In the genomic region with DNA sequence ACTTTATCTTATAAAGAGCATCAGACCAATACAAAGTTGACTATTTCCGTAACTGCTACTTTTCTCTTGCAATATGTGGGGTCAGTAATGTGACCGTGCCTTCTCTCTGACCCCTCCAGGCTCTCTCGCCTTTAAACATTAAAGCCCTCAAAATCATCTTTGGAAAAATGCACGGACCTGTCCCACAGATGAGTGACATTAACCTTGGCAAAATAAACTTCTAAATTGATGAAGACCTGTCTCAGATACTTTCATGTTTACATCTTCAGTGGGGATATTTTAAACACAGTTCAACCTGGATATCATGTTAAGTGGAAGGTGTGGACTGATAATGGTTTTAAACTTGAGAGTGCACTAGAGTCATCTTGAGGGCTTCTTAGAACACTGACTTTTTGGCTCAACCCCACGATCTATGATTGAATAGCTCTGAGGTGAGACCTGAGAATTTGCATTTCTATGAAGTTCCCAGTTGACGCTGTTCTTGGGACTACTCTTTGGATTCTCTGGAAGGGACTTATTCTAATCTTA, we compare ENCODE assay signal across 1 cellular context.
A peak's percentile ranks its signal among the peaks of the same experiment; 100 is the strongest.
TF ChIP-seq lines count a peak whose summit lies in the region.

No MANE protein-coding gene starts in this region.

TF ChIP-seq in K562, 482 proteins besides CTCF, POLR2A, EP300 and RAD21 (continued from another document):
- no peak for TF ChIP-seq JUN (IDR thresholded peaks at IDR 0.05; ENCODE audit: borderline replicate concordance, low read depth, low read length)
- no peak for TF ChIP-seq JUN (CRISPR knock-in tag; IDR thresholded peaks at IDR 0.05; ENCODE audit: borderline replicate concordance)
- TF ChIP-seq, protein P1, sequence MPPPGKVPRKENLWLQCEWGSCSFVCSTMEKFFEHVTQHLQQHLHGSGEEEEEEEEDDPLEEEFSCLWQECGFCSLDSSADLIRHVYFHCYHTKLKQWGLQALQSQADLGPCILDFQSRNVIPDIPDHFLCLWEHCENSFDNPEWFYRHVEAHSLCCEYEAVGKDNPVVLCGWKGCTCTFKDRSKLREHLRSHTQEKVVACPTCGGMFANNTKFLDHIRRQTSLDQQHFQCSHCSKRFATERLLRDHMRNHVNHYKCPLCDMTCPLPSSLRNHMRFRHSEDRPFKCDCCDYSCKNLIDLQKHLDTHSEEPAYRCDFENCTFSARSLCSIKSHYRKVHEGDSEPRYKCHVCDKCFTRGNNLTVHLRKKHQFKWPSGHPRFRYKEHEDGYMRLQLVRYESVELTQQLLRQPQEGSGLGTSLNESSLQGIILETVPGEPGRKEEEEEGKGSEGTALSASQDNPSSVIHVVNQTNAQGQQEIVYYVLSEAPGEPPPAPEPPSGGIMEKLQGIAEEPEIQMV (tag; conservative IDR thresholded peaks at IDR 0.05; ENCODE audit: low read depth), result no peak
- no peak for TF ChIP-seq ZNF384 (IDR thresholded peaks at IDR 0.05; ENCODE audit: low read depth, low read length)
- 0 out of 2 replicates have a peak, but pooled peaks have one; percentile 29 for TF ChIP-seq SMARCE1 (IDR thresholded peaks at IDR 0.05)
- peak; percentile 42; the same call in 1 of the 2 replicates for TF ChIP-seq HDAC2 (IDR thresholded peaks at IDR 0.05)
- no peak for TF ChIP-seq FOXA1 (IDR thresholded peaks at IDR 0.05; ENCODE audit: borderline replicate concordance)
- peak; percentile 47; the same call in 1 of the 2 replicates for TF ChIP-seq TCF3 (CRISPR knock-in tag; IDR thresholded peaks at IDR 0.05)
- TF ChIP-seq RNF2 (IDR thresholded peaks at IDR 0.05), result no peak
- TF ChIP-seq SRSF1 (IDR thresholded peaks at IDR 0.05; ENCODE audit: low read depth, low read length), result no peak
- no peak for TF ChIP-seq MEF2D (tag; conservative IDR thresholded peaks at IDR 0.05; ENCODE audit: low read depth)
- TF ChIP-seq, protein P2, sequence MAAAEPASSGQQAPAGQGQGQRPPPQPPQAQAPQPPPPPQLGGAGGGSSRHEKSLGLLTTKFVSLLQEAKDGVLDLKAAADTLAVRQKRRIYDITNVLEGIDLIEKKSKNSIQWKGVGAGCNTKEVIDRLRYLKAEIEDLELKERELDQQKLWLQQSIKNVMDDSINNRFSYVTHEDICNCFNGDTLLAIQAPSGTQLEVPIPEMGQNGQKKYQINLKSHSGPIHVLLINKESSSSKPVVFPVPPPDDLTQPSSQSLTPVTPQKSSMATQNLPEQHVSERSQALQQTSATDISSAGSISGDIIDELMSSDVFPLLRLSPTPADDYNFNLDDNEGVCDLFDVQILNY (CRISPR knock-in tag; IDR thresholded peaks at IDR 0.05), result no peak
- peak; percentile 47 to 64; a peak in 2 of 4 replicates for TF ChIP-seq FOXK2 (conservative IDR thresholded peaks at IDR 0.05 in 1 of 2, IDR thresholded peaks at IDR 0.05 in 1 of 2; ENCODE audit: low read depth in 2 of 2)
- peak; percentile 37; the same call in 1 of the 2 replicates for TF ChIP-seq CBFA2T3 (IDR thresholded peaks at IDR 0.05)
- TF ChIP-seq SMARCA4 (IDR thresholded peaks at IDR 0.05), result peak; percentile 47; the same call in 1 of the 2 replicates
- no peak for TF ChIP-seq ZNF224 (CRISPR knock-in tag; IDR thresholded peaks at IDR 0.05)
- TF ChIP-seq RHOXF2B (CRISPR knock-in tag; conservative IDR thresholded peaks at IDR 0.05), result no peak
- no peak for TF ChIP-seq ERF (CRISPR knock-in tag; IDR thresholded peaks at IDR 0.05)
- no peak for TF ChIP-seq DEAF1 (CRISPR knock-in tag; IDR thresholded peaks at IDR 0.05)
- TF ChIP-seq IFI16 (CRISPR knock-in tag; IDR thresholded peaks at IDR 0.05), result no peak
- TF ChIP-seq ZNF431 (CRISPR knock-in tag; IDR thresholded peaks at IDR 0.05), result no peak
